8 cellular contexts compared by ENCODE assay signal in the genomic region with DNA sequence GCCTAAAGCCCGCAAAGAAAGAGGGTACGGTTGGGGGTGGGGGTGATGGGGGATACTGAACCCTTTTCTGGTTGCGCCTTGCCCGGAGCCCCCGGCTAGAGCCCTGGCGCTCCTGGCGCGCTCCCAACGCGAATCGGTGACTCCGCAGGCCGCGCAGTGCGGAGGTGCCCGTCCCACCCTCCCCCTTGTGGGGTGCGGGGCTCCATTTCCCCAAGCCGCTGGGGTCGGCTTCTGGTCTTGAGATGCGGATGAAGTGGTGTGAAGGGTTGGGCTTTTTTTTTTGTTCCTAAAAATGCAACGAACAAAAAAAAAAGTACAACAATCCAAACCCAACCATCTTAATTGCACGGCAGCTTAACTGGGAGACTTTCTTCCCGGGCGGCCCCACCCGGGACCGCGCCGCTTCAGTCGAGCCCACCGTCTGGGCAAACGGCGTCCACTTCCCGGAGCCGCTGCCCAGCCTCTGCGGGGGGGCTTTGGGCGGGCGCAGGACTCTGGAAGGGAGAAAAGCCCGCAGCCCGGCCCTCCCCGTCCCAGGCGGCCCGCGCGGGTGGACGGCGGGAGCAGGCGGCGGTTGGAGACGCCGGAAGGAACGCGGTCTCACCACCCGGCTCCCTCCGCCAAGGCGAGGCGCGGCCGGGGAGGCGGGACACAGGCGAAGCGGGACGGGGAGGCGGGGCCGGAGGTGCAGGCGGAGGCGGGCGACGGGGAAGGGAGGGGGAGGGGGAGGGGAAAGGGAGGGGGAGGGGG. TPM values are rescaled to one million over a fixed set of nuclear protein-coding genes. Genes with fewer than 3 reads are reported as not detected.
DNase-seq lines count a peak whose midpoint lies in the region; ATAC-seq lines count a peak whose summit lies in the region.

No MANE protein-coding gene starts in this region.

- peak overlapping the region; percentile 98 for H3K27ac ChIP-seq in KOPT-K1 (ENCODE audit: low read depth, low read length, poor library complexity, severe bottlenecking)
- peak overlapping the region; percentile 86 for H3K27ac ChIP-seq in SK-N-MC

- H3K36me3 ChIP-seq in KOPT-K1 (ENCODE audit: insufficient read depth, low read length): peaks cover 34% of the 10 kb centered on the region
- peaks cover 37% of the 10 kb centered on the region for H3K36me3 ChIP-seq in SK-N-MC (ENCODE audit: insufficient read depth, low read length)

- peak overlapping the region; percentile 82 for H3K4me3 ChIP-seq in SK-N-MC

- peak overlapping the region; percentile 88 for H3K9ac ChIP-seq in SK-N-MC (ENCODE audit: insufficient read length)

- ATAC-seq in GM21619 (IDR thresholded peaks at IDR 0.05; ENCODE audit: unreplicated experiment): peak; percentile 53

- H3K9me3 ChIP-seq in KOPT-K1 (ENCODE audit: insufficient read depth, low read length, poor library complexity, severe bottlenecking) (no peaks in the 10 kb centered on the region), SK-N-MC (ENCODE audit: low read depth, low read length) (no peaks in the 10 kb centered on the region)

- peak; percentile 53 for DNase-seq in DMS53 treated with DMSO at 0.1 percent for 48 hours (lab: John Stamatoyannopoulos, UW; ENCODE audit: unreplicated experiment)
- no peak for DNase-seq in SK-N-MC (ENCODE audit: low read depth, low spot score)
- DNase-seq in activated naive CD4-positive, alpha-beta T cell treated with anti-CD3 and anti-CD28 coated beads, Interleukin-2, amount 50 U/mL, for 16 hours: peak; percentile 91
- peak; percentile 91 for DNase-seq in globus pallidus (ENCODE audit: low spot score)
- peak; percentile 87 for DNase-seq in occipital lobe (lab: John Stamatoyannopoulos, UW)
- peak; percentile 81 for DNase-seq in superior temporal gyrus (ENCODE audit: extremely low spot score)

RNA-seq across cellular contexts. Expression of a gene that starts 0.5 kb away (rescaled TPM):
- 143 TPM for total RNA-seq in occipital lobe

RNA-seq across cellular contexts. Expression of a gene that starts 18.9 kb away (rescaled TPM):
- 20.7 TPM for total RNA-seq in occipital lobe
